In genomic region chr2:158457092-158457825, GRCh38 we compare ENCODE assay signal across 1 cellular context.
TF ChIP-seq lines count a peak whose summit lies in the region.

No MANE protein-coding gene starts in this region.

TF ChIP-seq in GM23338, 12 proteins besides CTCF, POLR2A, EP300 and RAD21 (continued from another document):
- no peak for TF ChIP-seq REST (IDR thresholded peaks at IDR 0.05; ENCODE audit: unreplicated experiment)
- TF ChIP-seq ZNF331 (CRISPR knock-in tag; IDR thresholded peaks at IDR 0.05; ENCODE audit: low read depth), result no peak
- TF ChIP-seq, protein P1, sequence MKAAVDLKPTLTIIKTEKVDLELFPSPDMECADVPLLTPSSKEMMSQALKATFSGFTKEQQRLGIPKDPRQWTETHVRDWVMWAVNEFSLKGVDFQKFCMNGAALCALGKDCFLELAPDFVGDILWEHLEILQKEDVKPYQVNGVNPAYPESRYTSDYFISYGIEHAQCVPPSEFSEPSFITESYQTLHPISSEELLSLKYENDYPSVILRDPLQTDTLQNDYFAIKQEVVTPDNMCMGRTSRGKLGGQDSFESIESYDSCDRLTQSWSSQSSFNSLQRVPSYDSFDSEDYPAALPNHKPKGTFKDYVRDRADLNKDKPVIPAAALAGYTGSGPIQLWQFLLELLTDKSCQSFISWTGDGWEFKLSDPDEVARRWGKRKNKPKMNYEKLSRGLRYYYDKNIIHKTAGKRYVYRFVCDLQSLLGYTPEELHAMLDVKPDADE (IDR thresholded peaks at IDR 0.05), result no peak
TF ChIP-seq in GM23338: peak in this region for 0.
